Comparison of ENCODE assay signal across 10 cellular contexts in the genomic region with DNA sequence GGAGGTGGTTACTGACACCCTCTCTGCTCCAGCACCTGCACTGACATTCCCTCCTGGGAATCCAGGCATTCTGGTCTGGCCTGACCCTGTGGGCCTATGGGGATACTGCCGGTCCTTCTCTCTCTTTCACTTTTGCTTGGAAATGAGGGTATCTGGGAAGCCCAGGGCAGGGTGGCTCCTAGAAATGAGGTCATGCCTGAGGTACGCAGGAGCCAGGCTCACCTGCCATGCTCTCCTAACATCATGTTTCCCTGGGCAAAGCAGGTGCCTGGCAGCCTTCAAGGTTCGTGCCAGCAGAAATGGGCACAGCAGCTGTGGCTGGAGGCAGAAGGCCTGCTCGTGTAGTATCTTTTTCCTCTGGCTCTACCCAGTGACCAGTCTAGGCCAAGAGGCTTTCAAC. TPM values are rescaled to one million over a fixed set of nuclear protein-coding genes. Genes with fewer than 3 reads are reported as not detected.
DNase-seq lines count a peak whose midpoint lies in the region; ATAC-seq and TF ChIP-seq lines count a peak whose summit lies in the region.
"Had no signal": no experiment of that assay in that cellular context is flagged by ENCODE, and none has a peak within 500 bp of the region (broad histone marks: within the 10 kb centered on the region; RNA-seq: fewer than 3 reads in every experiment).

No MANE protein-coding gene starts in this region.

- H3K9me3 ChIP-seq in SJSA1 (replicated peaks) = no peaks in the 10 kb centered on the region

- H3K27ac ChIP-seq in SJSA1 (peak overlapping the region; percentile 41), foreskin keratinocyte (peak overlapping the region; percentile 19), rectal smooth muscle tissue (ENCODE audit: low read depth, low read length) (peak overlapping the region; percentile 34)

- H3K4me3 ChIP-seq in SJSA1 (no peak overlapping the region), rectal smooth muscle tissue (ENCODE audit: low read length) (no peak overlapping the region)

- TF ChIP-seq CTCF in foreskin keratinocyte (conservative IDR thresholded peaks at IDR 0.05) = no peak

- CTCF ChIA-PET in T-cell (lab: Charles Lee) = no interaction called here

- peaks cover 0 to 6% of the 10 kb centered on the region in 2 donors for H3K27me3 Mint-ChIP-seq in T-cell
- H3K27me3 Mint-ChIP-seq: activated naive CD8-positive, alpha-beta T cell treated with anti-CD3 and anti-CD28 coated beads, Interleukin-2, amount 10 ng/mL, durations not matched to agents 7 days and 5 days; CD4-positive, CD25-positive, alpha-beta regulatory T cell had no signal

- POLR2A ChIA-PET in T-cell (lab: Charles Lee) = no interaction called here

- H3K36me3 ChIP-seq in SJSA1 (peaks cover 65% of the 10 kb centered on the region), rectal smooth muscle tissue (ENCODE audit: control insufficient read depth, insufficient read depth, low read length) (no peaks in the 10 kb centered on the region)

- no peak overlapping the region for H3K4me3 Mint-ChIP-seq in T-cell
- H3K4me3 Mint-ChIP-seq: activated naive CD8-positive, alpha-beta T cell treated with anti-CD3 and anti-CD28 coated beads, Interleukin-2, amount 10 ng/mL, durations not matched to agents 7 days and 5 days had no signal

- H3K4me1 Mint-ChIP-seq in T-cell = peaks cover 14 to 27% (median 22%) of the 10 kb centered on the region in 3 donors

- no peak overlapping the region for H3K27ac Mint-ChIP-seq in T-cell
- H3K27ac Mint-ChIP-seq: CD4-positive, CD25-positive, alpha-beta regulatory T cell had no signal

- in situ Hi-C loops in G401 (cut with HindIII; ENCODE audit: low sequenced_read_pairs) = no loop called here

- H3K9ac ChIP-seq in rectal smooth muscle tissue (ENCODE audit: low read length) = no peak overlapping the region

- H3K27me3 ChIP-seq in SJSA1 (replicated peaks) (no peaks in the 10 kb centered on the region), foreskin keratinocyte (no peaks in the 10 kb centered on the region), rectal smooth muscle tissue (ENCODE audit: control insufficient read depth, insufficient read depth, low read length) (no peaks in the 10 kb centered on the region)

- H3K4me1 ChIP-seq in SJSA1 (replicated peaks) = peaks cover 97% of the 10 kb centered on the region
- H3K4me1 ChIP-seq in foreskin keratinocyte = peaks cover 22% of the 10 kb centered on the region
- peaks cover 48% of the 10 kb centered on the region for H3K4me1 ChIP-seq in rectal smooth muscle tissue (ENCODE audit: control insufficient read depth, insufficient read depth, low read length)

- no peaks in the 10 kb centered on the region for H3K36me3 Mint-ChIP-seq in T-cell
- H3K36me3 Mint-ChIP-seq: activated naive CD8-positive, alpha-beta T cell treated with anti-CD3 and anti-CD28 coated beads, Interleukin-2, amount 10 ng/mL, durations not matched to agents 7 days and 5 days; CD4-positive, CD25-positive, alpha-beta regulatory T cell had no signal

- DNase-seq in G401 (ENCODE audit: low spot score) (peak; percentile 48), SJSA1 (ENCODE audit: low read depth in 1 of 2, low spot score in 2 of 2) (no peak), foreskin keratinocyte (no peak), T-cell (no peak)
- DNase-seq in stimulated activated naive CD8-positive, alpha-beta T cell treated with anti-CD3 and anti-CD28 coated beads, Interleukin-15, Interleukin-2, amounts not matched to agents 100 U/mL and 50 U/mL, for 24 hours = no peak
- DNase-seq: activated naive CD8-positive, alpha-beta T cell treated with anti-CD3 and anti-CD28 coated beads, Interleukin-2, amount 10 ng/mL, durations not matched to agents 7 days and 5 days; CD4-positive, CD25-positive, alpha-beta regulatory T cell had no signal

- ATAC-seq in foreskin keratinocyte = no peak
- no peak for ATAC-seq in T-cell (replicated peaks in 1 of 4)
- no peak for ATAC-seq in HG03159 (IDR thresholded peaks at IDR 0.05; ENCODE audit: unreplicated experiment)
- no peak for ATAC-seq in GM21390 (IDR thresholded peaks at IDR 0.05; ENCODE audit: unreplicated experiment)
- no peak for ATAC-seq in stimulated activated naive CD8-positive, alpha-beta T cell treated with anti-CD3 and anti-CD28 coated beads, Interleukin-15, Interleukin-2, amounts not matched to agents 100 U/mL and 50 U/mL, for 24 hours

- no peaks in the 10 kb centered on the region for H3K9me3 Mint-ChIP-seq in T-cell
- H3K9me3 Mint-ChIP-seq: activated naive CD8-positive, alpha-beta T cell treated with anti-CD3 and anti-CD28 coated beads, Interleukin-2, amount 10 ng/mL, durations not matched to agents 7 days and 5 days had no signal

RNA-seq across cellular contexts. Expression of gene ITGA3, which starts 3.3 kb away (rescaled TPM):
- 12.2 and 14.5 TPM in 2 replicates for total RNA-seq in G401 (2014; rRNA removed; shearing (Covaris generic))
- 142 and 195 TPM in 2 replicates for total RNA-seq in SJSA1 (2014; rRNA removed; shearing (Covaris generic))
- total RNA-seq in foreskin keratinocyte (1,046 and 1,112 TPM in 2 replicates), T-cell (10 to 100 TPM in 3 of 5 donors, 1 to 10 TPM in 2; 8.5 to 20.0 (median 14.8) TPM)
- polyA plus RNA-seq in foreskin keratinocyte = 633 and 656 TPM in 2 replicates

RNA-seq across cellular contexts. Expression of gene PDK2, which starts 35.9 kb away (rescaled TPM):
- 40.3 and 112 TPM in 2 replicates for total RNA-seq in G401 (2014; rRNA removed; shearing (Covaris generic))
- total RNA-seq in SJSA1 (2014; rRNA removed; shearing (Covaris generic)) = 22.2 and 25.3 TPM in 2 replicates
- 7.3 and 7.5 TPM in 2 replicates for total RNA-seq in foreskin keratinocyte
- 6.9 and 7.5 TPM in 2 replicates for polyA plus RNA-seq in foreskin keratinocyte
- total RNA-seq in T-cell = 10 to 100 TPM; 18.8 to 37.2 (median 30.0) TPM
